1 cellular context compared by ENCODE assay signal in the genomic region with DNA sequence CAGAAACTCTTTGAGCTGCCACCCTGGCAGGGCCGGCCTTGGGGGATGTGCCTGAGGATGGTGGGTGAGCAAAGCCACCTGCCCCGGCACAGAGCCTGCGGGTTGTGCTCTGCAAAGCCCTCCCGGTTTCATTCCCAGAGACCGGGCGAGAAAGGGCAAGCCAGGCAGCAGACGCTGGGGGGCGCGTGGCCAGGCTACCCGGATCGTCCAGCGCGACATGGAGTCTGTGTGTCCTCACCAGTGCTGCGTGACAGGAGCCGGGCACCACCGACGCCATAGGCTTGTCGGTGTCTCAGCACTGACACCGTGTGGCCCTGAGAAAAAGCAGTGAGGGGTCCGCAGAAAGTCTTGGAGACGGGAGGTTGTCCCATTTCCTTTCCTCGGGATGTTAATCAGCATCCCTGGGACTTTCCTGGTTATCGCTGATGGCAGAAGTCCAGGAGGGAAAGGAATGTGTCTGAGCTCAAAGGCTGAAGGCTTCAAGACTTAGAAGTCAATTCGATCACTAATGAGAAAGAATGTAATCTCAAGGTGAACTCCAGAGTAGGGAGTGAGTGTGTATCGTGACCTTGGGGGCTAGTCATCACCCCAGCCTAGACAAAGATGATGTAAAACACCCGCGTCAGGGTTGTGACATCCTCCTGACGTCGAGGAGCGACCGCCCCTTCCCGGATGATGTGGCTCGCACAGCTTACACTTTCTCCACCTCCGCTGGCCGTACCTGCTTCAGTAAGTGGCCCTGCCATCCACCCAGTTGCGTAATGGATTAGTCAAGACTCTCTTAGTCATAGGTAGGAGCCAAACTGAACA.
TF ChIP-seq lines count a peak whose summit lies in the region.

No MANE protein-coding gene starts in this region.

TF ChIP-seq in HEK293, 187 proteins besides CTCF, POLR2A, EP300 and RAD21 (continued from another document and continues in another):
- TF ChIP-seq, protein P1, sequence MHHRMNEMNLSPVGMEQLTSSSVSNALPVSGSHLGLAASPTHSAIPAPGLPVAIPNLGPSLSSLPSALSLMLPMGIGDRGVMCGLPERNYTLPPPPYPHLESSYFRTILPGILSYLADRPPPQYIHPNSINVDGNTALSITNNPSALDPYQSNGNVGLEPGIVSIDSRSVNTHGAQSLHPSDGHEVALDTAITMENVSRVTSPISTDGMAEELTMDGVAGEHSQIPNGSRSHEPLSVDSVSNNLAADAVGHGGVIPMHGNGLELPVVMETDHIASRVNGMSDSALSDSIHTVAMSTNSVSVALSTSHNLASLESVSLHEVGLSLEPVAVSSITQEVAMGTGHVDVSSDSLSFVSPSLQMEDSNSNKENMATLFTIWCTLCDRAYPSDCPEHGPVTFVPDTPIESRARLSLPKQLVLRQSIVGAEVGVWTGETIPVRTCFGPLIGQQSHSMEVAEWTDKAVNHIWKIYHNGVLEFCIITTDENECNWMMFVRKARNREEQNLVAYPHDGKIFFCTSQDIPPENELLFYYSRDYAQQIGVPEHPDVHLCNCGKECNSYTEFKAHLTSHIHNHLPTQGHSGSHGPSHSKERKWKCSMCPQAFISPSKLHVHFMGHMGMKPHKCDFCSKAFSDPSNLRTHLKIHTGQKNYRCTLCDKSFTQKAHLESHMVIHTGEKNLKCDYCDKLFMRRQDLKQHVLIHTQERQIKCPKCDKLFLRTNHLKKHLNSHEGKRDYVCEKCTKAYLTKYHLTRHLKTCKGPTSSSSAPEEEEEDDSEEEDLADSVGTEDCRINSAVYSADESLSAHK (tag by site-specific recombination; IDR thresholded peaks at IDR 0.05): no peak
- TF ChIP-seq ZFP3 (tag by site-specific recombination; IDR thresholded peaks at IDR 0.05; ENCODE audit: low read depth) (no peak), ZNF274 (IDR thresholded peaks at IDR 0.05; ENCODE audit: low read length) (no peak), ZNF274 (tag by site-specific recombination; IDR thresholded peaks at IDR 0.05; ENCODE audit: borderline replicate concordance) (no peak), ZNF335 (tag by site-specific recombination; conservative IDR thresholded peaks at IDR 0.05) (peak; percentile 41; the same call in 1 of the 2 replicates), ZNF354C (tag by site-specific recombination; IDR thresholded peaks at IDR 0.05; ENCODE audit: borderline replicate concordance, low read depth) (no peak), ZNF660 (tag by site-specific recombination; IDR thresholded peaks at IDR 0.05) (peak; percentile 30; the same call in 1 of the 2 replicates), PRDM1 (tag by site-specific recombination; IDR thresholded peaks at IDR 0.05) (peak; percentile 57; the same call in 1 of the 2 replicates), KLF8 (tag by site-specific recombination; IDR thresholded peaks at IDR 0.05) (peak; percentile 34), BCL11A (tag by site-specific recombination; IDR thresholded peaks at IDR 0.05; ENCODE audit: low read depth) (0 out of 2 replicates have a peak, but pooled peaks have one; percentile 12), ZNF211 (tag by site-specific recombination; IDR thresholded peaks at IDR 0.05; ENCODE audit: low read depth) (no peak), ZBTB20 (tag by site-specific recombination; IDR thresholded peaks at IDR 0.05) (peak; percentile 10; the same call in 1 of the 2 replicates), ZNF830 (tag by site-specific recombination; IDR thresholded peaks at IDR 0.05; ENCODE audit: low read depth) (no peak), GLIS2 (tag by site-specific recombination; IDR thresholded peaks at IDR 0.05) (peak; percentile 61), SP3 (tag by site-specific recombination; IDR thresholded peaks at IDR 0.05) (0 out of 2 replicates have a peak, but pooled peaks have one; percentile 30), ZNF629 (tag by site-specific recombination; IDR thresholded peaks at IDR 0.05) (peak; percentile 95), ZNF501 (tag by site-specific recombination; IDR thresholded peaks at IDR 0.05) (no peak), SCRT2 (tag by site-specific recombination; IDR thresholded peaks at IDR 0.05) (no peak), HOXC10 (CRISPR knock-in tag; IDR thresholded peaks at IDR 0.05) (no peak), ZNF768 (tag by site-specific recombination; IDR thresholded peaks at IDR 0.05) (no peak), ZNF239 (tag by site-specific recombination; IDR thresholded peaks at IDR 0.05) (no peak), YY1 (tag by site-specific recombination; IDR thresholded peaks at IDR 0.05) (no peak), ZNF169 (tag by site-specific recombination; IDR thresholded peaks at IDR 0.05) (no peak), ZNF221 (tag by site-specific recombination; IDR thresholded peaks at IDR 0.05; ENCODE audit: borderline replicate concordance) (no peak), IKZF3 (tag by site-specific recombination; IDR thresholded peaks at IDR 0.05) (peak; percentile 82), ZNF423 (tag by site-specific recombination; IDR thresholded peaks at IDR 0.05) (no peak), GLI2 (tag by site-specific recombination; IDR thresholded peaks at IDR 0.05; ENCODE audit: borderline replicate concordance, low read depth) (no peak), ZBTB21 (tag by site-specific recombination; IDR thresholded peaks at IDR 0.05) (peak; percentile 97), ZNF223 (tag by site-specific recombination; IDR thresholded peaks at IDR 0.05) (no peak), SP7 (tag by site-specific recombination; IDR thresholded peaks at IDR 0.05) (0 out of 2 replicates have a peak, but pooled peaks have one; percentile 15), ZNF24 (tag by site-specific recombination; IDR thresholded peaks at IDR 0.05) (no peak), ZNF10 (tag by site-specific recombination; IDR thresholded peaks at IDR 0.05) (peak; percentile 74), ZNF366 (tag by site-specific recombination; conservative IDR thresholded peaks at IDR 0.05) (peak; percentile 72), ZNF324 (tag by site-specific recombination; IDR thresholded peaks at IDR 0.05) (0 out of 2 replicates have a peak, but pooled peaks have one; percentile 19), ZSCAN30 (tag by site-specific recombination; IDR thresholded peaks at IDR 0.05) (0 out of 2 replicates have a peak, but pooled peaks have one; percentile 57), ZBTB17 (tag by site-specific recombination; IDR thresholded peaks at IDR 0.05) (peak; percentile 54), ZNF23 (tag by site-specific recombination; IDR thresholded peaks at IDR 0.05; ENCODE audit: borderline replicate concordance) (no peak), GLIS1 (tag by site-specific recombination; IDR thresholded peaks at IDR 0.05) (peak; percentile 50; the same call in 1 of the 2 replicates)
- TF ChIP-seq, protein P2, sequence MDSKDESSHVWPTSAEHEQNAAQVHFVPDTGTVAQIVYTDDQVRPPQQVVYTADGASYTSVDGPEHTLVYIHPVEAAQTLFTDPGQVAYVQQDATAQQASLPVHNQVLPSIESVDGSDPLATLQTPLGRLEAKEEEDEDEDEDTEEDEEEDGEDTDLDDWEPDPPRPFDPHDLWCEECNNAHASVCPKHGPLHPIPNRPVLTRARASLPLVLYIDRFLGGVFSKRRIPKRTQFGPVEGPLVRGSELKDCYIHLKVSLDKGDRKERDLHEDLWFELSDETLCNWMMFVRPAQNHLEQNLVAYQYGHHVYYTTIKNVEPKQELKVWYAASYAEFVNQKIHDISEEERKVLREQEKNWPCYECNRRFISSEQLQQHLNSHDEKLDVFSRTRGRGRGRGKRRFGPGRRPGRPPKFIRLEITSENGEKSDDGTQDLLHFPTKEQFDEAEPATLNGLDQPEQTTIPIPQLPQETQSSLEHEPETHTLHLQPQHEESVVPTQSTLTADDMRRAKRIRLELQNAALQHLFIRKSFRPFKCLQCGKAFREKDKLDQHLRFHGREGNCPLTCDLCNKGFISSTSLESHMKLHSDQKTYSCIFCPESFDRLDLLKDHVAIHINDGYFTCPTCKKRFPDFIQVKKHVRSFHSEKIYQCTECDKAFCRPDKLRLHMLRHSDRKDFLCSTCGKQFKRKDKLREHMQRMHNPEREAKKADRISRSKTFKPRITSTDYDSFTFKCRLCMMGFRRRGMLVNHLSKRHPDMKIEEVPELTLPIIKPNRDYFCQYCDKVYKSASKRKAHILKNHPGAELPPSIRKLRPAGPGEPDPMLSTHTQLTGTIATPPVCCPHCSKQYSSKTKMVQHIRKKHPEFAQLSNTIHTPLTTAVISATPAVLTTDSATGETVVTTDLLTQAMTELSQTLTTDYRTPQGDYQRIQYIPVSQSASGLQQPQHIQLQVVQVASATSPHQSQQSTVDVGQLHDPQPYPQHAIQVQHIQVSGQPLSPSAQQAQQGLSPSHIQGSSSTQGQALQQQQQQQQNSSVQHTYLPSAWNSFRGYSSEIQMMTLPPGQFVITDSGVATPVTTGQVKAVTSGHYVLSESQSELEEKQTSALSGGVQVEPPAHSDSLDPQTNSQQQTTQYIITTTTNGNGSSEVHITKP (tag by site-specific recombination; IDR thresholded peaks at IDR 0.05): peak; percentile 79
- TF ChIP-seq, protein P3, sequence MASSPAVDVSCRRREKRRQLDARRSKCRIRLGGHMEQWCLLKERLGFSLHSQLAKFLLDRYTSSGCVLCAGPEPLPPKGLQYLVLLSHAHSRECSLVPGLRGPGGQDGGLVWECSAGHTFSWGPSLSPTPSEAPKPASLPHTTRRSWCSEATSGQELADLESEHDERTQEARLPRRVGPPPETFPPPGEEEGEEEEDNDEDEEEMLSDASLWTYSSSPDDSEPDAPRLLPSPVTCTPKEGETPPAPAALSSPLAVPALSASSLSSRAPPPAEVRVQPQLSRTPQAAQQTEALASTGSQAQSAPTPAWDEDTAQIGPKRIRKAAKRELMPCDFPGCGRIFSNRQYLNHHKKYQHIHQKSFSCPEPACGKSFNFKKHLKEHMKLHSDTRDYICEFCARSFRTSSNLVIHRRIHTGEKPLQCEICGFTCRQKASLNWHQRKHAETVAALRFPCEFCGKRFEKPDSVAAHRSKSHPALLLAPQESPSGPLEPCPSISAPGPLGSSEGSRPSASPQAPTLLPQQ (tag by site-specific recombination; IDR thresholded peaks at IDR 0.05): peak; percentile 57; the same call in 1 of the 2 replicates
- TF ChIP-seq, protein P4, sequence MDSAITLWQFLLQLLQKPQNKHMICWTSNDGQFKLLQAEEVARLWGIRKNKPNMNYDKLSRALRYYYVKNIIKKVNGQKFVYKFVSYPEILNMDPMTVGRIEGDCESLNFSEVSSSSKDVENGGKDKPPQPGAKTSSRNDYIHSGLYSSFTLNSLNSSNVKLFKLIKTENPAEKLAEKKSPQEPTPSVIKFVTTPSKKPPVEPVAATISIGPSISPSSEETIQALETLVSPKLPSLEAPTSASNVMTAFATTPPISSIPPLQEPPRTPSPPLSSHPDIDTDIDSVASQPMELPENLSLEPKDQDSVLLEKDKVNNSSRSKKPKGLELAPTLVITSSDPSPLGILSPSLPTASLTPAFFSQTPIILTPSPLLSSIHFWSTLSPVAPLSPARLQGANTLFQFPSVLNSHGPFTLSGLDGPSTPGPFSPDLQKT (IDR thresholded peaks at IDR 0.05; ENCODE audit: borderline replicate concordance, low read depth, low read length): no peak
- TF ChIP-seq, protein P5, sequence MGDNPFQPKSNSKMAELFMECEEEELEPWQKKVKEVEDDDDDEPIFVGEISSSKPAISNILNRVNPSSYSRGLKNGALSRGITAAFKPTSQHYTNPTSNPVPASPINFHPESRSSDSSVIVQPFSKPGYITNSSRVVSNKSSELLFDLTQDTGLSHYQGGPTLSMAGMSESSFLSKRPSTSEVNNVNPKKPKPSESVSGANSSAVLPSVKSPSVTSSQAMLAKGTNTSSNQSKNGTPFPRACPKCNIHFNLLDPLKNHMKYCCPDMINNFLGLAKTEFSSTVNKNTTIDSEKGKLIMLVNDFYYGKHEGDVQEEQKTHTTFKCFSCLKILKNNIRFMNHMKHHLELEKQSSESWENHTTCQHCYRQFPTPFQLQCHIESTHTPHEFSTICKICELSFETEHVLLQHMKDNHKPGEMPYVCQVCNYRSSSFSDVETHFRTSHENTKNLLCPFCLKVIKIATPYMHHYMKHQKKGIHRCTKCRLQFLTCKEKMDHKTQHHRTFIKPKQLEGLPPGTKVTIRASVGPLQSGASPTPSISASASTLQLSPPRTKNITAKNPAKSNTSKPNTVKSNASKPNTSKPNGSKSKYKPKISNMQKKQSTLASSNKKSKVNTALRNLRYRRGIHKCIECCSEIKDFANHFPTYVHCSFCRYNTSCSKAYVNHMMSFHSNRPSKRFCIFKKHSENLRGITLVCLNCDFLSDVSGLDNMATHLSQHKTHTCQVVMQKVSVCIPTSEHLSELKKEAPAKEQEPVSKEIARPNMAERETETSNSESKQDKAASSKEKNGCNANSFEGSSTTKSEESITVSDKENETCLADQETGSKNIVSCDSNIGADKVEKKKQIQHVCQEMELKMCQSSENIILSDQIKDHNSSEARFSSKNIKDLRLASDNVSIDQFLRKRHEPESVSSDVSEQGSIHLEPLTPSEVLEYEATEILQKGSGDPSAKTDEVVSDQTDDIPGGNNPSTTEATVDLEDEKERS (tag by site-specific recombination; IDR thresholded peaks at IDR 0.05): no peak
- TF ChIP-seq, protein P6, sequence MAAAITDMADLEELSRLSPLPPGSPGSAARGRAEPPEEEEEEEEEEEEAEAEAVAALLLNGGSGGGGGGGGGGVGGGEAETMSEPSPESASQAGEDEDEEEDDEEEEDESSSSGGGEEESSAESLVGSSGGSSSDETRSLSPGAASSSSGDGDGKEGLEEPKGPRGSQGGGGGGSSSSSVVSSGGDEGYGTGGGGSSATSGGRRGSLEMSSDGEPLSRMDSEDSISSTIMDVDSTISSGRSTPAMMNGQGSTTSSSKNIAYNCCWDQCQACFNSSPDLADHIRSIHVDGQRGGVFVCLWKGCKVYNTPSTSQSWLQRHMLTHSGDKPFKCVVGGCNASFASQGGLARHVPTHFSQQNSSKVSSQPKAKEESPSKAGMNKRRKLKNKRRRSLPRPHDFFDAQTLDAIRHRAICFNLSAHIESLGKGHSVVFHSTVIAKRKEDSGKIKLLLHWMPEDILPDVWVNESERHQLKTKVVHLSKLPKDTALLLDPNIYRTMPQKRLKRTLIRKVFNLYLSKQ (tag by site-specific recombination; IDR thresholded peaks at IDR 0.05; ENCODE audit: borderline replicate concordance): no peak
- TF ChIP-seq, protein P7, sequence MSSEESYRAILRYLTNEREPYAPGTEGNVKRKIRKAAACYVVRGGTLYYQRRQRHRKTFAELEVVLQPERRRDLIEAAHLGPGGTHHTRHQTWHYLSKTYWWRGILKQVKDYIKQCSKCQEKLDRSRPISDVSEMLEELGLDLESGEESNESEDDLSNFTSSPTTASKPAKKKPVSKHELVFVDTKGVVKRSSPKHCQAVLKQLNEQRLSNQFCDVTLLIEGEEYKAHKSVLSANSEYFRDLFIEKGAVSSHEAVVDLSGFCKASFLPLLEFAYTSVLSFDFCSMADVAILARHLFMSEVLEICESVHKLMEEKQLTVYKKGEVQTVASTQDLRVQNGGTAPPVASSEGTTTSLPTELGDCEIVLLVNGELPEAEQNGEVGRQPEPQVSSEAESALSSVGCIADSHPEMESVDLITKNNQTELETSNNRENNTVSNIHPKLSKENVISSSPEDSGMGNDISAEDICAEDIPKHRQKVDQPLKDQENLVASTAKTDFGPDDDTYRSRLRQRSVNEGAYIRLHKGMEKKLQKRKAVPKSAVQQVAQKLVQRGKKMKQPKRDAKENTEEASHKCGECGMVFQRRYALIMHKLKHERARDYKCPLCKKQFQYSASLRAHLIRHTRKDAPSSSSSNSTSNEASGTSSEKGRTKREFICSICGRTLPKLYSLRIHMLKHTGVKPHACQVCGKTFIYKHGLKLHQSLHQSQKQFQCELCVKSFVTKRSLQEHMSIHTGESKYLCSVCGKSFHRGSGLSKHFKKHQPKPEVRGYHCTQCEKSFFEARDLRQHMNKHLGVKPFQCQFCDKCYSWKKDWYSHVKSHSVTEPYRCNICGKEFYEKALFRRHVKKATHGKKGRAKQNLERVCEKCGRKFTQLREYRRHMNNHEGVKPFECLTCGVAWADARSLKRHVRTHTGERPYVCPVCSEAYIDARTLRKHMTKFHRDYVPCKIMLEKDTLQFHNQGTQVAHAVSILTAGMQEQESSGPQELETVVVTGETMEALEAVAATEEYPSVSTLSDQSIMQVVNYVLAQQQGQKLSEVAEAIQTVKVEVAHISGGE (tag by site-specific recombination; conservative IDR thresholded peaks at IDR 0.05; ENCODE audit: low read depth): 0 out of 2 replicates have a peak, but pooled peaks have one; percentile 15
